In genomic region chr12:29612912-29613311, GRCh38 we compare ENCODE assay signal across 28 cellular contexts.
"Had no signal": no experiment of that assay in that cellular context is flagged by ENCODE, and none has a peak within 500 bp of the region (broad histone marks: within the 10 kb centered on the region; RNA-seq: fewer than 3 reads in every experiment).

No MANE protein-coding gene starts in this region.

- DNase-seq: activated CD4-positive, alpha-beta memory T cell treated with anti-CD3 and anti-CD28 coated beads, Interleukin-2, amount 10 ng/mL, durations not matched to agents 7 days and 5 days; activated CD4-positive, alpha-beta T cell treated with anti-CD3 and anti-CD28 coated beads for 1 hour; activated CD4-positive, alpha-beta T cell treated with anti-CD3 and anti-CD28 coated beads, Interleukin-2, amount 10 ng/mL, durations not matched to agents 7 days and 5 days; activated gamma-delta T cell treated with Interleukin-2 at 50 U/mL for 16 hours; activated naive CD4-positive, alpha-beta T cell treated with anti-CD3 and anti-CD28 coated beads, Interleukin-2, amount 50 U/mL, for 16 hours; activated T-cell treated with anti-CD3 and anti-CD28 coated beads, Interleukin-2, amount 50 U/mL, for 4 hours; amniotic stem cell; brain microvascular endothelial cell; caudate nucleus; gastrocnemius medialis; glutamatergic neuron; left cardiac atrium; left ventricle myocardium superior; naive B cell; pancreas; spleen; stimulated activated naive CD4-positive, alpha-beta T cell; T-helper 2 cell; tibial artery; upper lobe of right lung had no signal

- H3K4me1 ChIP-seq: upper lobe of right lung had no signal

- H3K27me3 ChIP-seq: brain microvascular endothelial cell, esophagus muscularis mucosa, gastrocnemius medialis, pancreas, right atrium auricular region, spleen, suprapubic skin, tibial artery, upper lobe of right lung had no signal

- ATAC-seq: activated T-cell treated with anti-CD3 and anti-CD28 coated beads, Interleukin-2, amount 50 U/mL, for 4 hours; activated T-helper 17 cell treated with anti-CD3 and anti-CD28 coated beads, Interleukin-2, amount 50 U/mL, for 72 hours; gastrocnemius medialis; left cardiac atrium; left ventricle myocardium superior; pancreas; upper lobe of right lung had no signal

- H3K36me3 Mint-ChIP-seq: mesothelial cell of epicardium, naive B cell had no signal

- H3K4me3 Mint-ChIP-seq: activated CD4-positive, alpha-beta memory T cell treated with anti-CD3 and anti-CD28 coated beads, Interleukin-2, amount 10 ng/mL, durations not matched to agents 7 days and 5 days; activated CD4-positive, alpha-beta T cell treated with anti-CD3 and anti-CD28 coated beads, Interleukin-2, amount 10 ng/mL, durations not matched to agents 7 days and 5 days; activated T-cell treated with anti-CD3 and anti-CD28 coated beads, Interleukin-2, amount 50 U/mL, for 4 hours; activated T-helper 17 cell treated with anti-CD3 and anti-CD28 coated beads, Interleukin-2, amount 50 U/mL, for 72 hours; dendritic cell treated with granulocyte-macrophage colony-stimulating factor and Interleukin-4, amounts not matched to agents 40 ng/mL and 50 ng/mL, for 4 days; mesothelial cell of epicardium; naive B cell had no signal

- H3K36me3 ChIP-seq: brain microvascular endothelial cell, gastrocnemius medialis, pancreas, suprapubic skin, upper lobe of right lung had no signal

- H3K4me3 ChIP-seq: esophagus muscularis mucosa, gastrocnemius medialis, pancreas, right atrium auricular region, spleen, suprapubic skin, tibial artery, upper lobe of right lung had no signal

- H3K4me1 Mint-ChIP-seq: activated CD4-positive, alpha-beta memory T cell treated with anti-CD3 and anti-CD28 coated beads, Interleukin-2, amount 10 ng/mL, durations not matched to agents 7 days and 5 days; activated CD4-positive, alpha-beta T cell treated with anti-CD3 and anti-CD28 coated beads, Interleukin-2, amount 10 ng/mL, durations not matched to agents 7 days and 5 days; activated T-helper 17 cell treated with anti-CD3 and anti-CD28 coated beads, Interleukin-2, amount 50 U/mL, for 72 hours; naive B cell had no signal

- H3K9me3 Mint-ChIP-seq: activated CD4-positive, alpha-beta memory T cell treated with anti-CD3 and anti-CD28 coated beads, Interleukin-2, amount 10 ng/mL, durations not matched to agents 7 days and 5 days; activated CD4-positive, alpha-beta T cell treated with anti-CD3 and anti-CD28 coated beads, Interleukin-2, amount 10 ng/mL, durations not matched to agents 7 days and 5 days; activated T-cell treated with anti-CD3 and anti-CD28 coated beads, Interleukin-2, amount 50 U/mL, for 4 hours; activated T-helper 17 cell treated with anti-CD3 and anti-CD28 coated beads, Interleukin-2, amount 50 U/mL, for 72 hours; dendritic cell treated with granulocyte-macrophage colony-stimulating factor and Interleukin-4, amounts not matched to agents 40 ng/mL and 50 ng/mL, for 4 days; mesothelial cell of epicardium had no signal

- FAIRE-seq: astrocyte, keratinocyte, pancreas had no signal

- H3K9me3 ChIP-seq: esophagus muscularis mucosa, gastrocnemius medialis, pancreas, right atrium auricular region, spleen, suprapubic skin, tibial artery, upper lobe of right lung had no signal

- H3K27me3 Mint-ChIP-seq: dendritic cell treated with granulocyte-macrophage colony-stimulating factor and Interleukin-4, amounts not matched to agents 40 ng/mL and 50 ng/mL, for 4 days had no signal

- H3K27ac ChIP-seq: brain microvascular endothelial cell, esophagus muscularis mucosa, pancreas, right atrium auricular region, spleen, suprapubic skin, upper lobe of right lung had no signal

- H3K27ac Mint-ChIP-seq: activated CD4-positive, alpha-beta memory T cell treated with anti-CD3 and anti-CD28 coated beads, Interleukin-2, amount 10 ng/mL, durations not matched to agents 7 days and 5 days; activated CD4-positive, alpha-beta T cell treated with anti-CD3 and anti-CD28 coated beads, Interleukin-2, amount 10 ng/mL, durations not matched to agents 7 days and 5 days; activated T-helper 17 cell treated with anti-CD3 and anti-CD28 coated beads, Interleukin-2, amount 50 U/mL, for 72 hours; dendritic cell treated with granulocyte-macrophage colony-stimulating factor and Interleukin-4, amounts not matched to agents 40 ng/mL and 50 ng/mL, for 4 days; mesothelial cell of epicardium; naive B cell had no signal
